ENCODE assay signal across 9 cellular contexts in genomic region chr5:34522599-34523381, GRCh38.
A peak's percentile ranks its signal among the peaks of the same experiment; 100 is the strongest.
DNase-seq lines count a peak whose midpoint lies in the region; ATAC-seq and TF ChIP-seq lines count a peak whose summit lies in the region.
"Had no signal": no experiment of that assay in that cellular context is flagged by ENCODE, and none has a peak within 500 bp of the region (broad histone marks: within the 10 kb centered on the region; RNA-seq: fewer than 3 reads in every experiment).

No MANE protein-coding gene starts in this region.

- no peak overlapping the region for H3K4me3 ChIP-seq in GM23338

- no peak overlapping the region for H3K4me2 ChIP-seq in GM23338

- H3K27me3 ChIP-seq in GM23338 (ENCODE audit: insufficient read depth): no peaks in the 10 kb centered on the region

- peak overlapping the region; percentile 91 for H3K27ac ChIP-seq in GM23338 (ENCODE audit: low read depth)
- H3K27ac ChIP-seq: neutrophil had no signal

- H3K4me1 ChIP-seq in GM23338 (ENCODE audit: insufficient read depth): peaks cover 9% of the 10 kb centered on the region

- peak; percentile 21 for DNase-seq in GDM1 (lab: John Stamatoyannopoulos, UW)
- peak; percentile 99 for DNase-seq in GM23338 (ENCODE audit: low spot score)
- DNase-seq in Kasumi-1 (lab: John Stamatoyannopoulos, UW): peak; percentile 63 to 79
- DNase-seq in RPMI7951 (ENCODE audit: low read depth): peak; percentile 76
- DNase-seq in activated gamma-delta T cell treated with anti-CD3 and anti-CD28 coated beads, Interleukin-2, amount 50 U/mL, for 16 hours (ENCODE audit: low read depth): peak; percentile 17
- peak; percentile 89 for DNase-seq in globus pallidus (ENCODE audit: low spot score)
- peak; percentile 92 for DNase-seq in pons (ENCODE audit: low spot score)

- ATAC-seq in GM23338 (peak; percentile 93), HG02840 (IDR thresholded peaks at IDR 0.05; ENCODE audit: low FRiP score, unreplicated experiment) (no peak)

- no peaks in the 10 kb centered on the region for H4K20me1 ChIP-seq in GM23338 (replicated peaks; ENCODE audit: insufficient read depth)

- H3K27me3 Mint-ChIP-seq in GM23338 (ENCODE audit: insufficient read depth, low read depth, poor library complexity): peaks cover 4% of the 10 kb centered on the region

- peaks cover 6% of the 10 kb centered on the region; the same call in 1 of the 2 replicates for H3F3A ChIP-seq in GM23338 (replicated peaks; ENCODE audit: low read depth)

- no peaks in the 10 kb centered on the region for H3K9me2 ChIP-seq in GM23338 (ENCODE audit: insufficient read depth)

- H3K79me2 ChIP-seq in GM23338 (replicated peaks; ENCODE audit: insufficient read depth): no peaks in the 10 kb centered on the region

- H3K27ac Mint-ChIP-seq in GM23338: peak overlapping the region; percentile 25

- TF ChIP-seq CTCF in GM23338 (conservative IDR thresholded peaks at IDR 0.05; ENCODE audit: low read depth in 2 of 2): peak; percentile 88 to 92

- no peaks in the 10 kb centered on the region for H3K9me3 Mint-ChIP-seq in GM23338

- no peaks in the 10 kb centered on the region for H3K36me3 ChIP-seq in GM23338 (ENCODE audit: insufficient read depth)
- H3K36me3 ChIP-seq: neutrophil had no signal

- no peak overlapping the region for H3K4me3 Mint-ChIP-seq in GM23338

- no peaks in the 10 kb centered on the region; the same call in 2 of the 3 replicates for H3K36me3 Mint-ChIP-seq in GM23338 (ENCODE audit: low read depth)

- no peak overlapping the region for H2AFZ ChIP-seq in GM23338

- peaks cover 24% of the 10 kb centered on the region for H3K4me1 Mint-ChIP-seq in GM23338

TF ChIP-seq in GM23338, 12 proteins besides CTCF, POLR2A, EP300 and RAD21:
- TF ChIP-seq NANOG (IDR thresholded peaks at IDR 0.05; ENCODE audit: borderline replicate concordance) (peak; percentile 97), ZNF331 (CRISPR knock-in tag; IDR thresholded peaks at IDR 0.05; ENCODE audit: low read depth) (peak; percentile 55; the same call in 1 of the 2 replicates), ZNF462 (CRISPR knock-in tag; IDR thresholded peaks at IDR 0.05) (peak; percentile 3; the same call in 1 of the 2 replicates), ZNF114 (CRISPR knock-in tag; IDR thresholded peaks at IDR 0.05) (peak; percentile 81; the same call in 1 of the 2 replicates), REST (IDR thresholded peaks at IDR 0.05; ENCODE audit: unreplicated experiment) (no peak), CREB1 (CRISPR knock-in tag; IDR thresholded peaks at IDR 0.05; ENCODE audit: low read depth) (peak; percentile 61; the same call in 1 of the 2 replicates), EZH2phosphoT487 (IDR thresholded peaks at IDR 0.05; ENCODE audit: unreplicated experiment) (no peak)

Comparison
In these comparisons a context has a peak if more than half of its experiments do, and no peak if none do; other contexts are left out.
1. DNase-seq: peak in every context shown above with its lines; median percentile 99 in GM23338; 92 in pons; 89 in globus pallidus; 76 in RPMI7951; 71 in Kasumi-1; 21 in GDM1; 17 in activated gamma-delta T cell treated with anti-CD3 and anti-CD28 coated beads, Interleukin-2, amount 50 U/mL, for 16 hours.